Comparison of ENCODE assay signal across 1 cellular context in genomic region chr11:102345923-102346322, GRCh38.
TF ChIP-seq lines count a peak whose summit lies in the region.

No MANE protein-coding gene starts in this region.

TF ChIP-seq in SK-N-SH treated with all-trans-retinoic acid at 6 μM for 48 hours, 23 proteins besides CTCF, POLR2A, EP300 and RAD21 (continued from another document):
- TF ChIP-seq ISL1 (CRISPR knock-in tag; IDR thresholded peaks at IDR 0.05), result peak; percentile 33; the same call in 1 of the 2 replicates
